ENCODE assay signal across 1 cellular context in genomic region chr1:229108598-229109201, GRCh38.
TF ChIP-seq lines count a peak whose summit lies in the region.

No MANE protein-coding gene starts in this region.

TF ChIP-seq in HepG2, 621 proteins besides CTCF, POLR2A, EP300 and RAD21 (continued from another document):
- TF ChIP-seq ZBTB20 (CRISPR knock-in tag; IDR thresholded peaks at IDR 0.05; ENCODE audit: borderline replicate concordance, low read depth) (peak; percentile 50; the same call in 1 of the 2 replicates), ZNF546 (CRISPR knock-in tag; conservative IDR thresholded peaks at IDR 0.05) (no peak), ZNF879 (CRISPR knock-in tag; IDR thresholded peaks at IDR 0.05) (0 out of 2 replicates have a peak, but pooled peaks have one; percentile 29), ZNF557 (CRISPR knock-in tag; IDR thresholded peaks at IDR 0.05) (no peak), CAMTA2 (CRISPR knock-in tag; IDR thresholded peaks at IDR 0.05; ENCODE audit: borderline replicate concordance) (no peak), SKIL (CRISPR knock-in tag; IDR thresholded peaks at IDR 0.05; ENCODE audit: borderline replicate concordance) (no peak), SMARCC2 (IDR thresholded peaks at IDR 0.05) (no peak), RXRB (CRISPR knock-in tag; IDR thresholded peaks at IDR 0.05; ENCODE audit: borderline replicate concordance) (peak; percentile 69), ZSCAN31 (CRISPR knock-in tag; IDR thresholded peaks at IDR 0.05; ENCODE audit: low read depth) (peak; percentile 16; the same call in 1 of the 2 replicates), NCOA2 (CRISPR knock-in tag; IDR thresholded peaks at IDR 0.05) (no peak), SMC3 (IDR thresholded peaks at IDR 0.05; ENCODE audit: low read length) (0 out of 2 replicates have a peak, but pooled peaks have one; percentile 7), ZMYM3 (CRISPR knock-in tag; IDR thresholded peaks at IDR 0.05) (peak; percentile 81), BORCS8-MEF2B (CRISPR knock-in tag; IDR thresholded peaks at IDR 0.05) (peak; percentile 67; the same call in 1 of the 2 replicates), NR2F6 (IDR thresholded peaks at IDR 0.05) (peak; percentile 57; the same call in 1 of the 2 replicates), NR2F6 (CRISPR knock-in tag; IDR thresholded peaks at IDR 0.05) (peak; percentile 47; the same call in 1 of the 2 replicates), HNRNPL (IDR thresholded peaks at IDR 0.05; ENCODE audit: low read depth, low read length) (no peak), GABPA (IDR thresholded peaks at IDR 0.05; ENCODE audit: low read depth, low read length) (no peak), GABPA (CRISPR knock-in tag; IDR thresholded peaks at IDR 0.05; ENCODE audit: low read depth) (peak; percentile 51; the same call in 1 of the 2 replicates), POLR2AphosphoS5 (IDR thresholded peaks at IDR 0.05; ENCODE audit: low read depth, low read length) (peak; percentile 24; the same call in 1 of the 2 replicates), FOXC1 (CRISPR knock-in tag; IDR thresholded peaks at IDR 0.05; ENCODE audit: borderline replicate concordance) (0 out of 2 replicates have a peak, but pooled peaks have one; percentile 33), KDM2A (CRISPR knock-in tag; IDR thresholded peaks at IDR 0.05; ENCODE audit: borderline replicate concordance, low read depth) (no peak), ZNF136 (CRISPR knock-in tag; IDR thresholded peaks at IDR 0.05; ENCODE audit: low read depth) (0 out of 2 replicates have a peak, but pooled peaks have one; percentile 36), ZNF607 (CRISPR knock-in tag; IDR thresholded peaks at IDR 0.05; ENCODE audit: borderline replicate concordance) (0 out of 2 replicates have a peak, but pooled peaks have one; percentile 58), ZNF766 (CRISPR knock-in tag; IDR thresholded peaks at IDR 0.05; ENCODE audit: borderline replicate concordance) (0 out of 2 replicates have a peak, but pooled peaks have one; percentile 42), TP53 (CRISPR knock-in tag; conservative IDR thresholded peaks at IDR 0.05) (no peak), BCL3 (CRISPR knock-in tag; IDR thresholded peaks at IDR 0.05) (0 out of 2 replicates have a peak, but pooled peaks have one; percentile 45), ZNF580 (CRISPR knock-in tag; IDR thresholded peaks at IDR 0.05; ENCODE audit: borderline replicate concordance, low read depth) (no peak), NKX3-1 (CRISPR knock-in tag; IDR thresholded peaks at IDR 0.05) (0 out of 2 replicates have a peak, but pooled peaks have one; percentile 45), TBX2 (CRISPR knock-in tag; IDR thresholded peaks at IDR 0.05; ENCODE audit: borderline replicate concordance) (peak; percentile 54), REPIN1 (CRISPR knock-in tag; IDR thresholded peaks at IDR 0.05; ENCODE audit: borderline replicate concordance, low read depth) (peak; percentile 67; the same call in 1 of the 2 replicates), GABPB1 (CRISPR knock-in tag; IDR thresholded peaks at IDR 0.05) (peak; percentile 29; the same call in 1 of the 2 replicates), ETV5 (CRISPR knock-in tag; IDR thresholded peaks at IDR 0.05; ENCODE audit: borderline replicate concordance) (peak; percentile 28; the same call in 1 of the 2 replicates), ZFY (CRISPR knock-in tag; IDR thresholded peaks at IDR 0.05) (0 out of 2 replicates have a peak, but pooled peaks have one; percentile 31), ZNF598 (CRISPR knock-in tag; IDR thresholded peaks at IDR 0.05; ENCODE audit: borderline replicate concordance) (peak; percentile 51; the same call in 1 of the 2 replicates), MYC (CRISPR knock-in tag; IDR thresholded peaks at IDR 0.05; ENCODE audit: borderline replicate concordance) (peak; percentile 30; the same call in 1 of the 2 replicates), ZSCAN29 (CRISPR knock-in tag; conservative IDR thresholded peaks at IDR 0.05) (0 out of 2 replicates have a peak, but pooled peaks have one; percentile 59), IKZF4 (CRISPR knock-in tag; IDR thresholded peaks at IDR 0.05; ENCODE audit: borderline replicate concordance, low read depth, not compliant biosample characterization) (peak; percentile 66)
- TF ChIP-seq, protein P1, sequence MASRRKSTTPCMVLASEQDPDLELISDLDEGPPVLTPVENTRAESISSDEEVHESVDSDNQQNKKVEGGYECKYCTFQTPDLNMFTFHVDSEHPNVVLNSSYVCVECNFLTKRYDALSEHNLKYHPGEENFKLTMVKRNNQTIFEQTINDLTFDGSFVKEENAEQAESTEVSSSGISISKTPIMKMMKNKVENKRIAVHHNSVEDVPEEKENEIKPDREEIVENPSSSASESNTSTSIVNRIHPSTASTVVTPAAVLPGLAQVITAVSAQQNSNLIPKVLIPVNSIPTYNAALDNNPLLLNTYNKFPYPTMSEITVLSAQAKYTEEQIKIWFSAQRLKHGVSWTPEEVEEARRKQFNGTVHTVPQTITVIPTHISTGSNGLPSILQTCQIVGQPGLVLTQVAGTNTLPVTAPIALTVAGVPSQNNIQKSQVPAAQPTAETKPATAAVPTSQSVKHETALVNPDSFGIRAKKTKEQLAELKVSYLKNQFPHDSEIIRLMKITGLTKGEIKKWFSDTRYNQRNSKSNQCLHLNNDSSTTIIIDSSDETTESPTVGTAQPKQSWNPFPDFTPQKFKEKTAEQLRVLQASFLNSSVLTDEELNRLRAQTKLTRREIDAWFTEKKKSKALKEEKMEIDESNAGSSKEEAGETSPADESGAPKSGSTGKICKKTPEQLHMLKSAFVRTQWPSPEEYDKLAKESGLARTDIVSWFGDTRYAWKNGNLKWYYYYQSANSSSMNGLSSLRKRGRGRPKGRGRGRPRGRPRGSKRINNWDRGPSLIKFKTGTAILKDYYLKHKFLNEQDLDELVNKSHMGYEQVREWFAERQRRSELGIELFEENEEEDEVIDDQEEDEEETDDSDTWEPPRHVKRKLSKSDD (CRISPR knock-in tag; IDR thresholded peaks at IDR 0.05; ENCODE audit: low read depth): peak; percentile 32; the same call in 1 of the 2 replicates
- TF ChIP-seq, protein P2, sequence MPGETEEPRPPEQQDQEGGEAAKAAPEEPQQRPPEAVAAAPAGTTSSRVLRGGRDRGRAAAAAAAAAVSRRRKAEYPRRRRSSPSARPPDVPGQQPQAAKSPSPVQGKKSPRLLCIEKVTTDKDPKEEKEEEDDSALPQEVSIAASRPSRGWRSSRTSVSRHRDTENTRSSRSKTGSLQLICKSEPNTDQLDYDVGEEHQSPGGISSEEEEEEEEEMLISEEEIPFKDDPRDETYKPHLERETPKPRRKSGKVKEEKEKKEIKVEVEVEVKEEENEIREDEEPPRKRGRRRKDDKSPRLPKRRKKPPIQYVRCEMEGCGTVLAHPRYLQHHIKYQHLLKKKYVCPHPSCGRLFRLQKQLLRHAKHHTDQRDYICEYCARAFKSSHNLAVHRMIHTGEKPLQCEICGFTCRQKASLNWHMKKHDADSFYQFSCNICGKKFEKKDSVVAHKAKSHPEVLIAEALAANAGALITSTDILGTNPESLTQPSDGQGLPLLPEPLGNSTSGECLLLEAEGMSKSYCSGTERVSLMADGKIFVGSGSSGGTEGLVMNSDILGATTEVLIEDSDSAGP (CRISPR knock-in tag; IDR thresholded peaks at IDR 0.05; ENCODE audit: borderline replicate concordance): peak; percentile 67; the same call in 1 of the 2 replicates
- TF ChIP-seq, protein P3, sequence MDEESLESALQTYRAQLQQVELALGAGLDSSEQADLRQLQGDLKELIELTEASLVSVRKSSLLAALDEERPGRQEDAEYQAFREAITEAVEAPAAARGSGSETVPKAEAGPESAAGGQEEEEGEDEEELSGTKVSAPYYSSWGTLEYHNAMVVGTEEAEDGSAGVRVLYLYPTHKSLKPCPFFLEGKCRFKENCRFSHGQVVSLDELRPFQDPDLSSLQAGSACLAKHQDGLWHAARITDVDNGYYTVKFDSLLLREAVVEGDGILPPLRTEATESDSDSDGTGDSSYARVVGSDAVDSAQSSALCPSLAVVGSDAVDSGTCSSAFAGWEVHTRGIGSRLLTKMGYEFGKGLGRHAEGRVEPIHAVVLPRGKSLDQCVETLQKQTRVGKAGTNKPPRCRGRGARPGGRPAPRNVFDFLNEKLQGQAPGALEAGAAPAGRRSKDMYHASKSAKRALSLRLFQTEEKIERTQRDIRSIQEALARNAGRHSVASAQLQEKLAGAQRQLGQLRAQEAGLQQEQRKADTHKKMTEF (CRISPR knock-in tag; IDR thresholded peaks at IDR 0.05): no peak
- TF ChIP-seq, protein P4, sequence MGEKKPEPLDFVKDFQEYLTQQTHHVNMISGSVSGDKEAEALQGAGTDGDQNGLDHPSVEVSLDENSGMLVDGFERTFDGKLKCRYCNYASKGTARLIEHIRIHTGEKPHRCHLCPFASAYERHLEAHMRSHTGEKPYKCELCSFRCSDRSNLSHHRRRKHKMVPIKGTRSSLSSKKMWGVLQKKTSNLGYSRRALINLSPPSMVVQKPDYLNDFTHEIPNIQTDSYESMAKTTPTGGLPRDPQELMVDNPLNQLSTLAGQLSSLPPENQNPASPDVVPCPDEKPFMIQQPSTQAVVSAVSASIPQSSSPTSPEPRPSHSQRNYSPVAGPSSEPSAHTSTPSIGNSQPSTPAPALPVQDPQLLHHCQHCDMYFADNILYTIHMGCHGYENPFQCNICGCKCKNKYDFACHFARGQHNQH (CRISPR knock-in tag; IDR thresholded peaks at IDR 0.05): 0 out of 2 replicates have a peak, but pooled peaks have one; percentile 46
TF ChIP-seq in HepG2: peak in this region for 79.
